9 cellular contexts compared by ENCODE assay signal in genomic region chr16:80569440-80570105, GRCh38. TPM values are rescaled to one million over a fixed set of nuclear protein-coding genes. Genes with fewer than 3 reads are reported as not detected.
DNase-seq lines count a peak whose midpoint lies in the region; ATAC-seq and TF ChIP-seq lines count a peak whose summit lies in the region.
"Had no signal": no experiment of that assay in that cellular context is flagged by ENCODE, and none has a peak within 500 bp of the region (broad histone marks: within the 10 kb centered on the region; RNA-seq: fewer than 3 reads in every experiment).

No MANE protein-coding gene starts in this region.

- DNase-seq in T-helper 1 cell (peak in 3 of 5 donors; percentile 8 to 89 (median 13)), astrocyte of the hippocampus (ENCODE audit: low read depth, low spot score) (peak; percentile 35), DMS 273 (lab: John Stamatoyannopoulos, UW; ENCODE audit: unreplicated experiment) (no peak), omental fat pad (ENCODE audit: low spot score) (no peak), putamen (ENCODE audit: low spot score) (no peak)
- DNase-seq in stimulated activated CD4-positive, alpha-beta T cell treated with anti-CD3 and anti-CD28 coated beads, Interleukin-4, amount 100 ng/mL, for 48 hours (ENCODE audit: low read depth in 2 of 2) = peak; percentile 56 to 75

- TF ChIP-seq CTCF in omental fat pad (IDR thresholded peaks at IDR 0.05) = no peak

- ATAC-seq in GM19452 (IDR thresholded peaks at IDR 0.05; ENCODE audit: unreplicated experiment) (peak; percentile 66), GM19467 (IDR thresholded peaks at IDR 0.05; ENCODE audit: unreplicated experiment) (no peak), omental fat pad (ENCODE audit: low FRiP score) (no peak)

RNA-seq across cellular contexts. Expression of gene DYNLRB2, which starts 28.8 kb away (rescaled TPM):
- total RNA-seq in omental fat pad = 1 to 10 TPM in 2 of 4 donors, not detected in 2; 1.5 to 8.2 TPM
- total RNA-seq: mononuclear cell had no signal

Comparison
In these comparisons a context has a peak if more than half of its experiments do, and no peak if none do; other contexts are left out.
1. DNase-seq: peak in T-helper 1 cell (3 of 5), astrocyte of the hippocampus (single experiment) and stimulated activated CD4-positive, alpha-beta T cell treated with anti-CD3 and anti-CD28 coated beads, Interleukin-4, amount 100 ng/mL, for 48 hours (2 of 2); none in DMS 273 (single experiment), omental fat pad (single experiment) and putamen (single experiment).